ENCODE assay signal across 23 cellular contexts in genomic region chr4:15600176-15600575, GRCh38. TPM values are rescaled to one million over a fixed set of nuclear protein-coding genes. Genes with fewer than 3 reads are reported as not detected.
DNase-seq lines count a peak whose midpoint lies in the region; ATAC-seq, FAIRE-seq and TF ChIP-seq lines count a peak whose summit lies in the region.
"Had no signal": no experiment of that assay in that cellular context is flagged by ENCODE, and none has a peak within 500 bp of the region (broad histone marks: within the 10 kb centered on the region; RNA-seq: fewer than 3 reads in every experiment).

No MANE protein-coding gene starts in this region.

- DNase-seq in bronchial epithelial cell (ENCODE audit: low read depth) (no peak), fibroblast of villous mesenchyme (ENCODE audit: low read depth) (peak; percentile 60), progenitor cell of endocrine pancreas (ENCODE audit: low spot score, unreplicated experiment) (no peak), upper lobe of left lung (no peak), NCI-H2196 (lab: John Stamatoyannopoulos, UW; ENCODE audit: unreplicated experiment) (no peak), D721Med (ENCODE audit: insufficient read length, low spot score) (no peak)
- DNase-seq: 8988T; ACHN; AML-193; BE2C; CD4-positive, alpha-beta T cell; CD8-positive, alpha-beta memory T cell; DMS53; DMS79 treated with DMSO at 0.1 percent for 48 hours; GF-D8; GM23248; H9 had no signal

- no peaks in the 10 kb centered on the region for H3K4me1 ChIP-seq in upper lobe of left lung
- H3K4me1 ChIP-seq: A549, BE2C had no signal

- H3K36me3 ChIP-seq in bronchial epithelial cell (ENCODE audit: control insufficient read depth, insufficient read depth, low read length) = no peaks in the 10 kb centered on the region
- H3K36me3 ChIP-seq in upper lobe of left lung = peaks cover 0 to 60% (median 10%) of the 10 kb centered on the region in 4 donors

- H3K9me3 ChIP-seq in upper lobe of left lung = no peaks in the 10 kb centered on the region
- H3K9me3 ChIP-seq: A549, BE2C had no signal

- H3K4me3 Mint-ChIP-seq in progenitor cell of endocrine pancreas (ENCODE audit: low read depth) = no peak overlapping the region
- H3K4me3 Mint-ChIP-seq: CD14-positive monocyte; CD4-positive, alpha-beta T cell; CD8-positive, alpha-beta memory T cell; H9 had no signal

- peak; percentile 76 for FAIRE-seq in bronchial epithelial cell (lab: Jason Lieb, UNC)
- no peak for FAIRE-seq in D721Med (lab: Jason Lieb, UNC)
- FAIRE-seq: A549, GM12892 had no signal

- H3K27ac Mint-ChIP-seq in progenitor cell of endocrine pancreas = peak overlapping the region; percentile 33
- H3K27ac Mint-ChIP-seq: CD4-positive, alpha-beta T cell; CD8-positive, alpha-beta memory T cell; H9 had no signal

- no peaks in the 10 kb centered on the region for H3K27me3 Mint-ChIP-seq in progenitor cell of endocrine pancreas
- H3K27me3 Mint-ChIP-seq: CD4-positive, alpha-beta T cell; CD8-positive, alpha-beta memory T cell had no signal

- H3K36me3 Mint-ChIP-seq in progenitor cell of endocrine pancreas (ENCODE audit: insufficient read depth) = peaks cover 47% of the 10 kb centered on the region

- no peak for ATAC-seq in GM21717 (IDR thresholded peaks at IDR 0.05; ENCODE audit: unreplicated experiment)
- ATAC-seq in upper lobe of left lung (ENCODE audit: low FRiP score in 2 of 2) = no peak
- ATAC-seq: A549, HCT116 had no signal

- TF ChIP-seq CTCF in bronchial epithelial cell (IDR thresholded peaks at IDR 0.05; ENCODE audit: insufficient read depth, low read length, severe bottlenecking) (no peak), fibroblast of villous mesenchyme (IDR thresholded peaks at IDR 0.05; ENCODE audit: insufficient read depth, low read depth, low read length) (no peak), progenitor cell of endocrine pancreas (IDR thresholded peaks at IDR 0.05; ENCODE audit: unreplicated experiment) (no peak), upper lobe of left lung (IDR thresholded peaks at IDR 0.05) (no peak), D721Med (IDR thresholded peaks at IDR 0.05; ENCODE audit: insufficient read depth, missing control alignments) (no peak)

- 93 to 100% methylated on average over 3 of the region's 3 CpGs for WGBS in upper lobe of left lung, 2 donors

- TF ChIP-seq POLR2A in upper lobe of left lung (IDR thresholded peaks at IDR 0.05) = no peak

- H3K27me3 ChIP-seq in bronchial epithelial cell (ENCODE audit: control insufficient read depth, insufficient read depth, low read length) (no peaks in the 10 kb centered on the region), upper lobe of left lung (no peaks in the 10 kb centered on the region)
- H3K27me3 ChIP-seq: BE2C; BLaER1 treated with 17β-estradiol and CSF1 and Interleukin-3, amounts not matched to agents 10 nM and 100 nM had no signal

- TF ChIP-seq EP300 in upper lobe of left lung (IDR thresholded peaks at IDR 0.05) = no peak

- H3K4me3 ChIP-seq in bronchial epithelial cell (ENCODE audit: low read depth, low read length) = no peak overlapping the region
- H3K4me3 ChIP-seq in fibroblast of villous mesenchyme (ENCODE audit: low read depth, low read length) = no peak overlapping the region
- H3K4me3 ChIP-seq in upper lobe of left lung = no peak overlapping the region
- H3K4me3 ChIP-seq: A549; BLaER1 treated with 17β-estradiol and CSF1 and Interleukin-3, amounts not matched to agents 10 nM and 100 nM; GM23248 had no signal

- H3K9me3 Mint-ChIP-seq in progenitor cell of endocrine pancreas (ENCODE audit: low read depth) = peaks cover 2% of the 10 kb centered on the region
- H3K9me3 Mint-ChIP-seq: CD14-positive monocyte; CD4-positive, alpha-beta T cell; CD8-positive, alpha-beta memory T cell; H9 had no signal

- H3K4me1 Mint-ChIP-seq in progenitor cell of endocrine pancreas (ENCODE audit: low read depth) = no peaks in the 10 kb centered on the region
- H3K4me1 Mint-ChIP-seq: CD8-positive, alpha-beta memory T cell had no signal

- no peak overlapping the region for H3K27ac ChIP-seq in upper lobe of left lung
- H3K27ac ChIP-seq: A549; BLaER1 treated with 17β-estradiol and CSF1 and Interleukin-3, amounts not matched to agents 10 nM and 100 nM; GM23248 had no signal

RNA-seq across cellular contexts. Expression of gene FBXL5, which starts 55.0 kb away (rescaled TPM):
- total RNA-seq in bronchial epithelial cell = 102 and 109 TPM in 2 replicates
- total RNA-seq in fibroblast of villous mesenchyme = 88.9 and 157 TPM in 2 replicates
- total RNA-seq in progenitor cell of endocrine pancreas = 66.9 and 72.1 TPM in 2 replicates
- 100 to 1,000 TPM in 2 of 6 donors, 10 to 100 TPM in 4; 52.4 to 146 (median 94.9) TPM for total RNA-seq in upper lobe of left lung
